In genomic region chr16:72739577-72739976, GRCh38 we compare ENCODE assay signal across 16 cellular contexts.
DNase-seq lines count a peak whose midpoint lies in the region; ATAC-seq and TF ChIP-seq lines count a peak whose summit lies in the region.
"Had no signal": no experiment of that assay in that cellular context is flagged by ENCODE, and none has a peak within 500 bp of the region (broad histone marks: within the 10 kb centered on the region; RNA-seq: fewer than 3 reads in every experiment).

No MANE protein-coding gene starts in this region.

- 67 to 81% (median 79%) methylated on average over 1 of the region's 1 CpG for WGBS in adrenal gland, 4 donors

- no peaks in the 10 kb centered on the region for H3K79me2 ChIP-seq in osteoblast (ENCODE audit: insufficient read depth, low read length)

- peak overlapping the region; percentile 29 for H3K4me2 ChIP-seq in osteoblast (ENCODE audit: insufficient read depth, low read length)
- H3K4me2 ChIP-seq: KMS-11 had no signal

- TF ChIP-seq CTCF in osteoblast (IDR thresholded peaks at IDR 0.05; ENCODE audit: extremely low read depth, low read depth, low read length) = no peak
- no peak for TF ChIP-seq CTCF in adrenal gland (IDR thresholded peaks at IDR 0.05)

- ATAC-seq in HG02623 (IDR thresholded peaks at IDR 0.05; ENCODE audit: unreplicated experiment) = no peak
- ATAC-seq: upper lobe of right lung had no signal

- intact Hi-C loops in adrenal gland (cut with DNase I) = no loop called here

- no peak overlapping the region for H3K4me3 ChIP-seq in SJSA1
- H3K4me3 ChIP-seq in osteoblast (ENCODE audit: insufficient read depth, low read length) = no peak overlapping the region
- H3K4me3 ChIP-seq in adrenal gland = no peak overlapping the region
- no peak overlapping the region for H3K4me3 ChIP-seq in MG63
- H3K4me3 ChIP-seq: upper lobe of right lung had no signal

- DNase-seq in ELR (ENCODE audit: low read depth) (peak; percentile 57), SJSA1 (ENCODE audit: low read depth in 1 of 2, low spot score in 2 of 2) (peak in 1 of 2 experiments; percentile 69), fibroblast of peridontal ligament (ENCODE audit: extremely low read depth) (peak; percentile 52), osteoblast (ENCODE audit: insufficient read length, low spot score, missing footprints) (no peak), adrenal gland (no peak), G401 (ENCODE audit: low spot score) (no peak), MG63 (no peak)
- DNase-seq: activated CD4-positive, alpha-beta T cell treated with anti-CD3 and anti-CD28 coated beads, Interleukin-2, amount 10 ng/mL, durations not matched to agents 24 days and 14 days; DMS79 treated with DMSO at 0.1 percent for 48 hours; naive B cell; NCI-H187; NCI-H526 treated with DMSO at 0.1 percent for 48 hours; upper lobe of right lung had no signal

- no peaks in the 10 kb centered on the region for H4K20me1 ChIP-seq in osteoblast (ENCODE audit: insufficient read depth, low read length)

- in situ Hi-C loops in G401 (cut with HindIII; ENCODE audit: low sequenced_read_pairs) = no loop called here

- peaks cover 26% of the 10 kb centered on the region for H3K4me1 ChIP-seq in SJSA1 (replicated peaks)
- H3K4me1 ChIP-seq in osteoblast (ENCODE audit: insufficient read depth, low read length) = peaks cover 13% of the 10 kb centered on the region
- no peaks in the 10 kb centered on the region for H3K4me1 ChIP-seq in adrenal gland (replicated peaks in 1 of 2)
- H3K4me1 ChIP-seq: upper lobe of right lung had no signal

- H3K27ac ChIP-seq in SJSA1 (peak overlapping the region; percentile 61), osteoblast (ENCODE audit: low read depth, low read length) (peak overlapping the region; percentile 24), adrenal gland (no peak overlapping the region)
- H3K27ac ChIP-seq: C4-2B, KMS-11, upper lobe of right lung had no signal

- no peaks in the 10 kb centered on the region for H3K9me3 ChIP-seq in SJSA1 (replicated peaks)
- H3K9me3 ChIP-seq in osteoblast (ENCODE audit: low read depth, low read length) = no peaks in the 10 kb centered on the region
- H3K9me3 ChIP-seq in adrenal gland (replicated peaks in 1 of 3) = no peaks in the 10 kb centered on the region
- H3K9me3 ChIP-seq in MG63 = no peaks in the 10 kb centered on the region
- H3K9me3 ChIP-seq: upper lobe of right lung had no signal

- peak overlapping the region; percentile 44 for H2AFZ ChIP-seq in osteoblast (ENCODE audit: low read length)

- H3K27me3 ChIP-seq in SJSA1 (replicated peaks) = no peaks in the 10 kb centered on the region
- H3K27me3 ChIP-seq in osteoblast (ENCODE audit: insufficient read depth, low read length) = no peaks in the 10 kb centered on the region
- H3K27me3 ChIP-seq in adrenal gland = no peaks in the 10 kb centered on the region
- H3K27me3 ChIP-seq in MG63 = no peaks in the 10 kb centered on the region
- H3K27me3 ChIP-seq: upper lobe of right lung had no signal

- H3K36me3 ChIP-seq in SJSA1 = no peaks in the 10 kb centered on the region
- H3K36me3 ChIP-seq in osteoblast (ENCODE audit: insufficient read depth, low read length) = no peaks in the 10 kb centered on the region
- H3K36me3 ChIP-seq in adrenal gland (replicated peaks in 1 of 2) = no peaks in the 10 kb centered on the region
- H3K36me3 ChIP-seq in MG63 = no peaks in the 10 kb centered on the region
- H3K36me3 ChIP-seq: upper lobe of right lung had no signal

- no peak for TF ChIP-seq POLR2A in adrenal gland (IDR thresholded peaks at IDR 0.05)

Comparison
In these comparisons a context has a peak if more than half of its experiments do, and no peak if none do; other contexts are left out.
1. DNase-seq: peak in ELR (single experiment) and fibroblast of peridontal ligament (single experiment); none in osteoblast (single experiment), adrenal gland (0 of 7), G401 (single experiment) and MG63 (single experiment).
2. H3K27ac ChIP-seq: peak in SJSA1 (single experiment) and osteoblast (single experiment); none in adrenal gland (0 of 5).